ENCODE assay signal across 8 cellular contexts in the genomic region with DNA sequence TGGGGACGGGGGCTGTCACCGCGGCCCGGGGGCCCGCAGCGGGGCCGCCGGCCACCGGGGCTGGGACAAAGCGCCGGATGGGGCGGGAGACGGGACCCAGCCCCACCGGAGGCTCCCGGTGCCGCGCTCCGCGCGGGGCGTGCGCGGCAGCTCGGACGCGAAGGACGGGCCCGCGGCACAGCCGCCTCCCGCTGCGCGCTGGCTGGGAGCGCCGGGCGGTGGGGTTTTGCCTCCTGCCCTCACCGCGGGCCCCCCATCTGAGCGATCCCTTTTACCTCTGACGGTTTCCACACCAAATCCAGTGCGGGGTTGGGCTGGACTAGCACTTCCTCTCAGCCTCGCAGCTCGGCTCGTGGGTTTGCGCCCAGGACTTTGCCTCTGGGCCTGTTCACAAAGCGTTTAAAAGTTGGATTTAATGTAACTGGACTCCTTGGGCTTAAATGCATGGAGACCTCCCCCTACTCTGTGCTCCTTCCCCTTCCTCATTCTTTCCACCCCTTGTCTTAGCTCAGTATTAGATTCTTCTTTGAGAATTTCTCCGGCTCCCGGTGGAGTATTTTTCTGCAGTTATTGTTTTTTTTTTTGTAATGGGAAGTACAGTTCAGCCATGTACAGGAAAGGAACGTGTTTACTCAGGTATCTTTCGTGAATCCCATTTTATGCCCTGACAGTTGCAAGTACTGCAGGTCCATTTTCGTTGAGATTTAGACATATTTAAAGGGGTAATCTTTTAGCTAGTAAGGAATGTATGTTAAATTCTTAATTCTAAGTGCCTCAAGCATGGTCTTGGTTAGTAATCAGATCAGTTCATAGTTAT. TPM values are rescaled to one million over a fixed set of nuclear protein-coding genes. Genes with fewer than 3 reads are reported as not detected.
DNase-seq lines count a peak whose midpoint lies in the region; ATAC-seq and TF ChIP-seq lines count a peak whose summit lies in the region.

No MANE protein-coding gene starts in this region.

- dilution Hi-C loops in mammary epithelial cell (cut with HindIII; ENCODE audit: low sequenced_read_pairs) = no loop called here

- ATAC-seq in T-cell (replicated peaks in 1 of 4) = peak; percentile 33 to 60 (median 49)

- H3K27ac ChIP-seq in mammary epithelial cell (ENCODE audit: insufficient read depth, low read depth, low read length) = peak overlapping the region; percentile 75
- H3K27ac ChIP-seq in skeletal muscle tissue (ENCODE audit: low read depth, low read length) = peak overlapping the region; percentile 96

- H3K9me3 ChIP-seq in mammary epithelial cell (replicated peaks; ENCODE audit: insufficient read depth, low read length) = no peaks in the 10 kb centered on the region
- no peaks in the 10 kb centered on the region for H3K9me3 ChIP-seq in skeletal muscle tissue (ENCODE audit: control insufficient read depth in 3 of 3, low read length in 3 of 3)

- H3K4me2 ChIP-seq in mammary epithelial cell (ENCODE audit: insufficient read depth, low read depth, low read length) = peak overlapping the region; percentile 79

- WGBS in mammary epithelial cell (ENCODE audit: low coverage, missing lambda C conversion rate) = 1% methylated on average over 9 of the region's 51 CpGs

- H3K27ac Mint-ChIP-seq in T-cell = no peak overlapping the region

- peak overlapping the region; percentile 69 for H3K4me3 ChIP-seq in H7 (ENCODE audit: insufficient read depth, low read depth, low read length)
- peak overlapping the region; percentile 53 to 82 (median 77) for H3K4me3 ChIP-seq in mammary epithelial cell (replicated peaks in 1 of 3; ENCODE audit: insufficient read depth in 1 of 3, low read depth in 2 of 3, low read length in 3 of 3)
- H3K4me3 ChIP-seq in skeletal muscle tissue (ENCODE audit: low read length in 3 of 3) = peak overlapping the region; percentile 90 to 92 (median 90)

- CTCF ChIA-PET in T-cell (lab: Charles Lee) (no interaction called here), mammary epithelial cell (lab: Charles Lee; ENCODE audit: low non-redundant PET) (interaction anchor here (0.7 kb wide), 1 partner anchor 59 kb away, joined by 4 read pairs; no protein-coding TSS in a partner anchor)

- intact Hi-C loops in mammary epithelial cell (cut with micrococcal nuclease) = loop anchor here (2.0 to 10.0 kb wide), 5 partner anchors 74 to 368 kb away; no protein-coding TSS in a partner anchor

- H3K9ac ChIP-seq in mammary epithelial cell (ENCODE audit: insufficient read depth, low read length) (peak overlapping the region; percentile 82), skeletal muscle tissue (ENCODE audit: low read depth in 1 of 3, low read length in 3 of 3) (peak overlapping the region; percentile 85 to 91 (median 90))

- H3K4me1 ChIP-seq in mammary epithelial cell (ENCODE audit: insufficient read depth, low read length) (peaks cover 20% of the 10 kb centered on the region), skeletal muscle tissue (ENCODE audit: control insufficient read depth in 3 of 3, insufficient read depth in 3 of 3, low read length in 3 of 3) (peaks cover 14 to 21% (median 16%) of the 10 kb centered on the region in 3 donors)

- in situ Hi-C loops in mammary epithelial cell (cut with MboI; ENCODE audit: low sequenced_read_pairs in 2 of 2) = no loop called here

- DNase-seq in DMS153 treated with DMSO at 0.1 percent for 48 hours (lab: John Stamatoyannopoulos, UW; ENCODE audit: unreplicated experiment) (peak; percentile 18), DMS153 (lab: John Stamatoyannopoulos, UW) (no peak), H7 (peak; percentile 83), LHCN-M2 (ENCODE audit: low read depth) (peak; percentile 50), T-cell (peak in 21 of 34 experiments; percentile 0 to 23 (median 7)), mammary epithelial cell (peak; percentile 57), inferior parietal cortex (ENCODE audit: extremely low spot score) (peak; percentile 36)

- H3K36me3 ChIP-seq in H7 (replicated peaks; ENCODE audit: control insufficient read depth, insufficient read depth, low read length) = no peaks in the 10 kb centered on the region
- no peaks in the 10 kb centered on the region for H3K36me3 ChIP-seq in mammary epithelial cell (ENCODE audit: insufficient read depth, low read length)
- H3K36me3 ChIP-seq in skeletal muscle tissue (ENCODE audit: control insufficient read depth in 3 of 3, insufficient read depth in 3 of 3, low read length in 3 of 3) = no peaks in the 10 kb centered on the region

- H3K4me3 Mint-ChIP-seq in T-cell = peak overlapping the region; percentile 83 to 93 (median 84)

- no peaks in the 10 kb centered on the region for H3K36me3 Mint-ChIP-seq in T-cell

- POLR2A ChIA-PET in T-cell (lab: Charles Lee) = no interaction called here

- peaks cover 56% of the 10 kb centered on the region for H3K79me2 ChIP-seq in mammary epithelial cell (ENCODE audit: insufficient read depth, low read length)

- no TSS peak for BruUV-seq in mammary epithelial cell (replicated peaks; lab: Mats Ljungman, UMichigan)

- H3K27me3 ChIP-seq in H7 (ENCODE audit: control insufficient read depth, insufficient read depth, low read length) = no peaks in the 10 kb centered on the region
- H3K27me3 ChIP-seq in mammary epithelial cell (ENCODE audit: insufficient read depth, low read length) = no peaks in the 10 kb centered on the region
- no peaks in the 10 kb centered on the region for H3K27me3 ChIP-seq in skeletal muscle tissue (ENCODE audit: control insufficient read depth in 3 of 3, insufficient read depth in 3 of 3, low read length in 3 of 3)

- no peaks in the 10 kb centered on the region for H3K9me3 Mint-ChIP-seq in T-cell

- TF ChIP-seq CTCF in mammary epithelial cell (conservative IDR thresholded peaks at IDR 0.05 in 1 of 2, IDR thresholded peaks at IDR 0.05 in 1 of 2; ENCODE audit: extremely low read depth in 1 of 2, insufficient read depth in 1 of 2, low read depth in 1 of 2, low read length in 2 of 2) = no peak

- H3K27me3 Mint-ChIP-seq in T-cell = peaks cover 47 to 51% of the 10 kb centered on the region in 2 donors

- H2AFZ ChIP-seq in mammary epithelial cell (ENCODE audit: low read depth, low read length) = peak overlapping the region; percentile 87

- H3K4me1 Mint-ChIP-seq in T-cell = peaks cover 18 to 20% (median 19%) of the 10 kb centered on the region in 3 donors

- no peaks in the 10 kb centered on the region for H4K20me1 ChIP-seq in mammary epithelial cell (ENCODE audit: insufficient read depth, low read length)

RNA-seq across cellular contexts. Expression of a gene that starts 0.7 kb away (rescaled TPM):
- total RNA-seq in H7 (2014; rRNA removed; shearing (Covaris generic)) = 4.6 and 7.0 TPM in 2 replicates
- 13.5 and 14.9 TPM in 2 replicates for total RNA-seq in LHCN-M2 (2014; rRNA removed)
- polyA plus RNA-seq in LHCN-M2 (2012) = 5.4 TPM
- 1 to 10 TPM in 4 of 5 donors, under 1 TPM in 1; 0.90 to 5.5 (median 4.1) TPM for total RNA-seq in T-cell
- 10 to 100 TPM; 15.5 to 25.5 TPM for total RNA-seq in mammary epithelial cell
- 9.3 TPM for polyA plus RNA-seq in mammary epithelial cell
- 11.8 TPM for polyA minus RNA-seq in mammary epithelial cell
- total RNA-seq in skeletal muscle tissue = 32.4 TPM
